In the genomic region with DNA sequence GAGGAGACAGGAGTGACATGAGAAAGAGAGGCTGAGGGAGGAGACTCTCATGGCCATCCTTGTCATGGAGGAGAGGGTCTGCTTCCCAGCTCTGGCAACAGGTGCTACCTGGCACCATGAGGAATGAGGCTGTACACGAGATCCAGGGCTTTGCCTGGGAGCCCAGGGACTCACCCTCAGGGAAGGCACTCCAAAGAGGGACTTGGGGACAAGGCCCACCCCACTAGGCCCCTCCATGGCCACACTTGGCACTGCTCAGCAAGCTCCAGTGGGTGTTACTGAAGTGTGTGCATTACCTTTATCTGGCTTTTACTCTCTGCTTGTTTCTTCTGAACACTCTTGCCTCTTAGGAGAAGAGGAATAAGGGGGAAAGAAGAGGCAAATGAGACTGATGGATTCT, we compare ENCODE assay signal across 21 cellular contexts. TPM values are rescaled to one million over a fixed set of nuclear protein-coding genes. Genes with fewer than 3 reads are reported as not detected.
DNase-seq lines count a peak whose midpoint lies in the region; ATAC-seq and TF ChIP-seq lines count a peak whose summit lies in the region.
"Had no signal": no experiment of that assay in that cellular context is flagged by ENCODE, and none has a peak within 500 bp of the region (broad histone marks: within the 10 kb centered on the region; RNA-seq: fewer than 3 reads in every experiment).

No MANE protein-coding gene starts in this region.

- H4K20me1 ChIP-seq in PC-3 (ENCODE audit: low read length) = no peaks in the 10 kb centered on the region

- no peak for DNase-seq in Calu3
- DNase-seq in PC-3 = no peak
- DNase-seq in posterior vena cava (ENCODE audit: low spot score) = peak; percentile 25
- no peak for DNase-seq in CD1c-positive myeloid dendritic cell (ENCODE audit: extremely low spot score)
- no peak for DNase-seq in cerebellum (ENCODE audit: low spot score)
- DNase-seq: 8988T; ACHN; AML-193; BE2C; CD4-positive, alpha-beta memory T cell; COR-L47; DMS153; DND-41; GM23248; H7; HCEC 1CT had no signal

- no peak for TF ChIP-seq CTCF in Calu3 (IDR thresholded peaks at IDR 0.05; ENCODE audit: unreplicated experiment)
- no peak for TF ChIP-seq CTCF in PC-3 (conservative IDR thresholded peaks at IDR 0.05; ENCODE audit: low read depth, low read length)

- CTCF ChIA-PET in Calu3 (lab: Charles Lee) (interaction anchor here (0.6 to 2.2 kb wide), 5 partner anchors 9 to 460 kb away, joined by 3 to 19 read pairs (median 4); partner anchors contain the start of gene GMPPA), PC-3 (lab: Charles Lee) (no interaction called here)

- H3F3A ChIP-seq in PC-3 (ENCODE audit: low read length, unreplicated experiment) = peaks cover 6% of the 10 kb centered on the region

- H3K9me3 ChIP-seq in PC-3 (ENCODE audit: low read length) = no peaks in the 10 kb centered on the region
- H3K9me3 ChIP-seq: A549; BE2C; BLaER1 treated with 17β-estradiol and CSF1 and Interleukin-3, amounts not matched to agents 10 nM and 100 nM had no signal

- no peak overlapping the region for H3K4me3 ChIP-seq in PC-3 (ENCODE audit: low read length)
- H3K4me3 ChIP-seq: A549; BLaER1 treated with 17β-estradiol and CSF1 and Interleukin-3, amounts not matched to agents 10 nM and 100 nM; GM23248 had no signal

- H3K79me2 ChIP-seq in PC-3 (ENCODE audit: low read length) = no peaks in the 10 kb centered on the region

- H3K27me3 ChIP-seq in PC-3 (ENCODE audit: low read length) = peaks cover 24% of the 10 kb centered on the region

- BruUV-seq in Calu3 (replicated peaks; lab: Mats Ljungman, UMichigan) = no TSS peak
- no TSS peak for BruUV-seq in PC-3 (replicated peaks; lab: Mats Ljungman, UMichigan)

- peak overlapping the region; percentile 10 for H3K4me3 Mint-ChIP-seq in Calu3 (ENCODE audit: low read depth, unreplicated experiment)
- H3K4me3 Mint-ChIP-seq: CD14-positive monocyte; CD4-positive, alpha-beta memory T cell had no signal

- peak overlapping the region; percentile 48 for H3K4me2 ChIP-seq in PC-3 (ENCODE audit: low read length)
- H3K4me2 ChIP-seq: A549; BLaER1 treated with 17β-estradiol and CSF1 and Interleukin-3, amounts not matched to agents 10 nM and 100 nM had no signal

- H3K36me3 Mint-ChIP-seq in Calu3 (ENCODE audit: insufficient read depth, unreplicated experiment) = peaks cover 6% of the 10 kb centered on the region
- H3K36me3 Mint-ChIP-seq: CD14-positive monocyte; CD4-positive, alpha-beta memory T cell had no signal

- H3K27me3 Mint-ChIP-seq in Calu3 (ENCODE audit: unreplicated experiment) = no peaks in the 10 kb centered on the region

- peaks cover 41% of the 10 kb centered on the region for H3K4me1 Mint-ChIP-seq in Calu3 (ENCODE audit: low read depth, unreplicated experiment)

- H2AFZ ChIP-seq in PC-3 (ENCODE audit: low read length) = no peak overlapping the region
- H2AFZ ChIP-seq: GM23248 had no signal

- H3K36me3 ChIP-seq in PC-3 (ENCODE audit: low read depth, low read length) = no peaks in the 10 kb centered on the region
- H3K36me3 ChIP-seq: BE2C; BLaER1 treated with 17β-estradiol and CSF1 and Interleukin-3, amounts not matched to agents 10 nM and 100 nM had no signal

- peaks cover 28% of the 10 kb centered on the region for H3K4me1 ChIP-seq in PC-3 (ENCODE audit: insufficient read depth, low read length)
- H3K4me1 ChIP-seq: BE2C; BLaER1 treated with 17β-estradiol and CSF1 and Interleukin-3, amounts not matched to agents 10 nM and 100 nM had no signal

- POLR2A ChIA-PET in PC-3 (lab: Charles Lee; ENCODE audit: unreplicated experiment) = no interaction called here

- H3K9me3 Mint-ChIP-seq in Calu3 (ENCODE audit: low read depth, unreplicated experiment) = no peaks in the 10 kb centered on the region

- peak overlapping the region; percentile 74 for H3K27ac ChIP-seq in PC-3 (ENCODE audit: low read length)
- H3K27ac ChIP-seq: A549; BLaER1 treated with 17β-estradiol and CSF1 and Interleukin-3, amounts not matched to agents 10 nM and 100 nM; GM23248 had no signal

- intact Hi-C loops in Calu3 (cut with micrococcal nuclease; ENCODE audit: unreplicated experiment) (no loop called here), PC-3 (cut with micrococcal nuclease) (no loop called here), posterior vena cava (cut with DNase I) (no loop called here)

- peak overlapping the region; percentile 5; the same call in 1 of the 2 replicates for H3K9ac ChIP-seq in PC-3 (ENCODE audit: low read length)
- H3K9ac ChIP-seq: BLaER1 treated with 17β-estradiol and CSF1 and Interleukin-3, amounts not matched to agents 10 nM and 100 nM; GM23248 had no signal

- H3K27ac Mint-ChIP-seq in Calu3 (ENCODE audit: unreplicated experiment) = no peak overlapping the region
- H3K27ac Mint-ChIP-seq: CD14-positive monocyte; CD4-positive, alpha-beta memory T cell had no signal

- H3K9me2 ChIP-seq in PC-3 (replicated peaks; ENCODE audit: low read length) = no peaks in the 10 kb centered on the region

- ATAC-seq in PC-3 (no peak), GM21529 (IDR thresholded peaks at IDR 0.05; ENCODE audit: unreplicated experiment) (no peak)
- ATAC-seq: A549 had no signal

RNA-seq across cellular contexts. Expression of gene CFAP65, which starts 2.7 kb away (rescaled TPM):
- total RNA-seq in Calu3 (2022) = 0.68 and 1.3 TPM in 2 replicates
- 0.17 and 0.18 TPM in 2 replicates for total RNA-seq in PC-3 (2014; rRNA removed)
- not detected for total RNA-seq in posterior vena cava
- total RNA-seq in cerebellum = 1.00 TPM
- total RNA-seq: CD4-positive, alpha-beta memory T cell; GM23248; H7 had no signal

RNA-seq across cellular contexts. Expression of gene IHH, which starts 22.1 kb away (rescaled TPM):
- total RNA-seq in Calu3 (2022) (9.0 and 15.8 TPM in 2 replicates), PC-3 (2014; rRNA removed) (0.07 TPM in 1 of 2 replicates, not detected in the other), posterior vena cava (not detected), cerebellum (not detected)
- total RNA-seq: GM23248, H1 had no signal

RNA-seq across cellular contexts. Expression of gene CRYBA2, which starts 45.4 kb away (rescaled TPM):
- not detected in 2 replicates for total RNA-seq in Calu3 (2022)
- 6.4 and 13.5 TPM in 2 replicates for total RNA-seq in PC-3 (2014; rRNA removed)
- not detected for total RNA-seq in posterior vena cava
- total RNA-seq in cerebellum = not detected
- total RNA-seq: CD4-positive, alpha-beta memory T cell; GM23248; H1; H7 had no signal

RNA-seq across cellular contexts. Expression of gene FEV, which starts 53.6 kb away (rescaled TPM):
- total RNA-seq in Calu3 (2022) = not detected in 2 replicates
- 0.07 TPM in 1 of 2 replicates, not detected in the other for total RNA-seq in PC-3 (2014; rRNA removed)
- not detected for total RNA-seq in posterior vena cava
- not detected for total RNA-seq in cerebellum
- total RNA-seq: CD4-positive, alpha-beta memory T cell; GM23248; H1; H7 had no signal
